Comparison of ENCODE assay signal across 28 cellular contexts in genomic region chr4:72709475-72709874, GRCh38.
"Had no signal": no experiment of that assay in that cellular context is flagged by ENCODE, and none has a peak within 500 bp of the region (broad histone marks: within the 10 kb centered on the region; RNA-seq: fewer than 3 reads in every experiment).

No MANE protein-coding gene starts in this region.

- DNase-seq: colonic mucosa; cortex of kidney; dermis blood vessel endothelial cell; dorsolateral prefrontal cortex; effector CD4-positive, alpha-beta T cell; effector CD8-positive, alpha-beta T cell; effector memory CD4-positive, alpha-beta T cell; effector memory CD8-positive, alpha-beta T cell; endodermal cell; erythroblast; esophagus squamous epithelium; foreskin fibroblast; foreskin keratinocyte; gastrocnemius medialis; glutamatergic neuron; head of caudate nucleus; heart left ventricle; heart right ventricle had no signal

- H3K27me3 ChIP-seq: colonic mucosa, esophagus muscularis mucosa, esophagus squamous epithelium, gastrocnemius medialis, gastroesophageal sphincter, heart left ventricle, heart right ventricle had no signal

- FAIRE-seq: colon, endometrium, endothelial cell of umbilical vein, frontal cortex had no signal

- ATAC-seq: effector memory CD8-positive, alpha-beta T cell; esophagus mucosa; foreskin keratinocyte; gastrocnemius medialis; gastroesophageal sphincter; heart left ventricle; heart right ventricle had no signal

- H3K4me1 ChIP-seq: colonic mucosa, esophagus muscularis mucosa, esophagus squamous epithelium, foreskin keratinocyte, gastrocnemius medialis, gastroesophageal sphincter, heart left ventricle, heart right ventricle had no signal

- H3K4me3 Mint-ChIP-seq: dendritic cell treated with granulocyte-macrophage colony-stimulating factor and Interleukin-4, amounts not matched to agents 40 ng/mL and 50 ng/mL, for 4 days; effector memory CD8-positive, alpha-beta T cell; endodermal cell had no signal

- H3K27ac ChIP-seq: colonic mucosa, coronary artery, dorsolateral prefrontal cortex, epithelial cell of prostate, esophagus muscularis mucosa, esophagus squamous epithelium, foreskin keratinocyte, gastrocnemius medialis, gastroesophageal sphincter, heart left ventricle, heart right ventricle had no signal

- H3K36me3 ChIP-seq: colonic mucosa, esophagus muscularis mucosa, esophagus squamous epithelium, gastrocnemius medialis, gastroesophageal sphincter, heart left ventricle, heart right ventricle had no signal

- H3K9me3 ChIP-seq: colonic mucosa, esophagus muscularis mucosa, esophagus squamous epithelium, gastrocnemius medialis, gastroesophageal sphincter, heart left ventricle, heart right ventricle had no signal

- H3K4me3 ChIP-seq: colonic mucosa, coronary artery, dorsolateral prefrontal cortex, esophagus muscularis mucosa, esophagus squamous epithelium, gastrocnemius medialis, gastroesophageal sphincter, heart left ventricle, heart right ventricle had no signal

- H3K9me3 Mint-ChIP-seq: dendritic cell treated with granulocyte-macrophage colony-stimulating factor and Interleukin-4, amounts not matched to agents 40 ng/mL and 50 ng/mL, for 4 days; effector memory CD8-positive, alpha-beta T cell; endodermal cell had no signal

- H3K27ac Mint-ChIP-seq: dendritic cell treated with granulocyte-macrophage colony-stimulating factor and Interleukin-4, amounts not matched to agents 40 ng/mL and 50 ng/mL, for 4 days; effector memory CD8-positive, alpha-beta T cell; endodermal cell had no signal

- H3K27me3 Mint-ChIP-seq: dendritic cell treated with granulocyte-macrophage colony-stimulating factor and Interleukin-4, amounts not matched to agents 40 ng/mL and 50 ng/mL, for 4 days had no signal
